ENCODE assay signal across 22 cellular contexts in genomic region chr1:72780212-72780611, GRCh38.
DNase-seq lines count a peak whose midpoint lies in the region; ATAC-seq and TF ChIP-seq lines count a peak whose summit lies in the region.
"Had no signal": no experiment of that assay in that cellular context is flagged by ENCODE, and none has a peak within 500 bp of the region (broad histone marks: within the 10 kb centered on the region; RNA-seq: fewer than 3 reads in every experiment).

No MANE protein-coding gene starts in this region.

- no peak for TF ChIP-seq CTCF in osteoblast (IDR thresholded peaks at IDR 0.05; ENCODE audit: extremely low read depth, low read depth, low read length)
- TF ChIP-seq CTCF in vagina (IDR thresholded peaks at IDR 0.05), result no peak

- H2AFZ ChIP-seq in osteoblast (ENCODE audit: low read length), result no peak overlapping the region

- TF ChIP-seq POLR2A in vagina (IDR thresholded peaks at IDR 0.05), result no peak

- H3K9me3 ChIP-seq in osteoblast (ENCODE audit: low read depth, low read length), result no peaks in the 10 kb centered on the region
- H3K9me3 ChIP-seq in vagina, result no peaks in the 10 kb centered on the region
- H3K9me3 ChIP-seq: BE2C, BLaER1 had no signal

- H3K36me3 ChIP-seq in osteoblast (ENCODE audit: insufficient read depth, low read length) (no peaks in the 10 kb centered on the region), vagina (no peaks in the 10 kb centered on the region)
- H3K36me3 ChIP-seq: BE2C, BLaER1 had no signal

- no peaks in the 10 kb centered on the region for H4K20me1 ChIP-seq in osteoblast (ENCODE audit: insufficient read depth, low read length)
- H4K20me1 ChIP-seq: BLaER1 had no signal

- H3K4me1 ChIP-seq in osteoblast (ENCODE audit: insufficient read depth, low read length), result no peaks in the 10 kb centered on the region
- H3K4me1 ChIP-seq in vagina, result no peaks in the 10 kb centered on the region
- H3K4me1 ChIP-seq: BE2C, BLaER1 had no signal

- H3K27me3 ChIP-seq in osteoblast (ENCODE audit: insufficient read depth, low read length) (no peaks in the 10 kb centered on the region), vagina (no peaks in the 10 kb centered on the region)
- H3K27me3 ChIP-seq: BE2C, BLaER1 had no signal

- ATAC-seq in SK-N-SH treated with all-trans-retinoic acid at 6 μM for 48 hours, result no peak
- ATAC-seq: GM12878 had no signal

- no peaks in the 10 kb centered on the region for H3K79me2 ChIP-seq in osteoblast (ENCODE audit: insufficient read depth, low read length)

- no peak overlapping the region for H3K27ac ChIP-seq in osteoblast (ENCODE audit: low read depth, low read length)
- H3K27ac ChIP-seq in vagina, result no peak overlapping the region
- H3K27ac ChIP-seq: BLaER1 had no signal

- DNase-seq in fibroblast of peridontal ligament (ENCODE audit: extremely low read depth) (peak; percentile 3), NCI-H1694 (lab: John Stamatoyannopoulos, UW) (no peak), osteoblast (ENCODE audit: insufficient read length, low spot score, missing footprints) (no peak), vagina (ENCODE audit: extremely low spot score in 2 of 2) (no peak)
- DNase-seq: 8988T; ACHN; BE2C; C1 segment of cervical spinal cord; CD4-positive, alpha-beta memory T cell; CD4-positive, CD25-positive, alpha-beta regulatory T cell; CD8-positive, alpha-beta memory T cell; COR-L47; DMS 273 treated with DMSO at 0.1 percent for 48 hours; DMS153; DMS53; DMS79; DND-41; EL; GDM1 had no signal

- intact Hi-C loops in vagina (cut with DNase I), result no loop called here

- no peak overlapping the region for H3K4me3 ChIP-seq in osteoblast (ENCODE audit: insufficient read depth, low read length)
- no peak overlapping the region for H3K4me3 ChIP-seq in vagina
- H3K4me3 ChIP-seq: BLaER1, GM12878 had no signal

- H3K4me2 ChIP-seq in osteoblast (ENCODE audit: insufficient read depth, low read length), result no peak overlapping the region
- H3K4me2 ChIP-seq: BLaER1 had no signal

TF ChIP-seq in SK-N-SH treated with all-trans-retinoic acid at 6 μM for 48 hours, 23 proteins besides CTCF, POLR2A, EP300 and RAD21:
- no peak for TF ChIP-seq RARB (CRISPR knock-in tag; IDR thresholded peaks at IDR 0.05)
- TF ChIP-seq TCF4 (CRISPR knock-in tag; IDR thresholded peaks at IDR 0.05; ENCODE audit: borderline replicate concordance), result peak; percentile 88
- TF ChIP-seq SNAI2 (CRISPR knock-in tag; IDR thresholded peaks at IDR 0.05), result no peak
- peak; percentile 81 for TF ChIP-seq TSHZ2 (CRISPR knock-in tag; IDR thresholded peaks at IDR 0.05)
- TF ChIP-seq ZNF70 (CRISPR knock-in tag; IDR thresholded peaks at IDR 0.05), result no peak
TF ChIP-seq in SK-N-SH treated with all-trans-retinoic acid at 6 μM for 48 hours: peak in this region for 2.
